In genomic region chr2:120012363-120012762, GRCh38 we compare ENCODE assay signal across 8 cellular contexts. TPM values are rescaled to one million over a fixed set of nuclear protein-coding genes. Genes with fewer than 3 reads are reported as not detected.
DNase-seq lines count a peak whose midpoint lies in the region; ATAC-seq and TF ChIP-seq lines count a peak whose summit lies in the region.

No MANE protein-coding gene starts in this region.

- peaks cover 24% of the 10 kb centered on the region for H3F3A ChIP-seq in MM.1S (ENCODE audit: insufficient read depth, low read length)

- H3K79me2 ChIP-seq in MM.1S (ENCODE audit: low read length): peaks cover 13% of the 10 kb centered on the region

- H3K4me2 ChIP-seq in MM.1S (ENCODE audit: low read depth, low read length): peak overlapping the region; percentile 88

- no peaks in the 10 kb centered on the region for H3K9me2 ChIP-seq in MM.1S (replicated peaks; ENCODE audit: insufficient read depth, low read length)

- CTCF ChIA-PET in CD8-positive, alpha-beta T cell (lab: Charles Lee): interaction anchor here (1.2 kb wide), 1 partner anchor 163 kb away, joined by 6 read pairs; no protein-coding TSS in a partner anchor

- peak overlapping the region; percentile 85 for H3K4me3 Mint-ChIP-seq in CD8-positive, alpha-beta T cell
- peak overlapping the region; percentile 69 for H3K4me3 Mint-ChIP-seq in dendritic cell treated with granulocyte-macrophage colony-stimulating factor and Interleukin-4, amounts not matched to agents 40 ng/mL and 50 ng/mL, for 4 days

- no peak for TF ChIP-seq CTCF in CD8-positive, alpha-beta T cell (IDR thresholded peaks at IDR 0.05)
- TF ChIP-seq CTCF in MM.1S (IDR thresholded peaks at IDR 0.05; ENCODE audit: low read length): no peak

- ATAC-seq in CD8-positive, alpha-beta T cell: no peak
- no peak for ATAC-seq in GM18868 (IDR thresholded peaks at IDR 0.05; ENCODE audit: unreplicated experiment)

- H3K9me3 Mint-ChIP-seq in CD8-positive, alpha-beta T cell: no peaks in the 10 kb centered on the region
- no peaks in the 10 kb centered on the region for H3K9me3 Mint-ChIP-seq in dendritic cell treated with granulocyte-macrophage colony-stimulating factor and Interleukin-4, amounts not matched to agents 40 ng/mL and 50 ng/mL, for 4 days

- intact Hi-C loops in CD8-positive, alpha-beta T cell (cut with DNase I, micrococcal nuclease): loop anchor here (1.0 to 10.0 kb wide), 11 partner anchors 35 to 1642 kb away; partner anchors contain the start of genes TMEM177 (in 2 of the 2), C2orf76 (in 1 of the 2), DBI (in 1 of the 2) and PTPN4 (in 1 of the 2)
- intact Hi-C loops in dendritic cell treated with granulocyte-macrophage colony-stimulating factor and Interleukin-4, amounts not matched to agents 40 ng/mL and 50 ng/mL, for 4 days (cut with micrococcal nuclease): no loop called here

- H3K4me1 Mint-ChIP-seq in CD8-positive, alpha-beta T cell (ENCODE audit: low read depth): peaks cover 26% of the 10 kb centered on the region
- H3K4me1 Mint-ChIP-seq in dendritic cell treated with granulocyte-macrophage colony-stimulating factor and Interleukin-4, amounts not matched to agents 40 ng/mL and 50 ng/mL, for 4 days (ENCODE audit: low read depth): peaks cover 8% of the 10 kb centered on the region

- H3K27me3 ChIP-seq in CD8-positive, alpha-beta T cell (ENCODE audit: insufficient read depth, low read length): no peaks in the 10 kb centered on the region
- H3K27me3 ChIP-seq in MM.1S (replicated peaks; ENCODE audit: insufficient read depth, low read length) (no peaks in the 10 kb centered on the region), neuron (ENCODE audit: insufficient read depth, low read length) (no peaks in the 10 kb centered on the region)

- H3K27me3 Mint-ChIP-seq in CD8-positive, alpha-beta T cell (ENCODE audit: low read depth): no peaks in the 10 kb centered on the region
- peaks cover 35% of the 10 kb centered on the region for H3K27me3 Mint-ChIP-seq in dendritic cell treated with granulocyte-macrophage colony-stimulating factor and Interleukin-4, amounts not matched to agents 40 ng/mL and 50 ng/mL, for 4 days

- H3K27ac Mint-ChIP-seq in CD8-positive, alpha-beta T cell: peak overlapping the region; percentile 42
- no peak overlapping the region for H3K27ac Mint-ChIP-seq in dendritic cell treated with granulocyte-macrophage colony-stimulating factor and Interleukin-4, amounts not matched to agents 40 ng/mL and 50 ng/mL, for 4 days

- peak overlapping the region; percentile 32 for H3K27ac ChIP-seq in CD8-positive, alpha-beta T cell (ENCODE audit: low read depth, low read length)
- peak overlapping the region; percentile 44; the same call in 1 of the 2 replicates for H3K27ac ChIP-seq in MM.1S (ENCODE audit: low read length)

- H3K9ac ChIP-seq in MM.1S (ENCODE audit: low read length): peak overlapping the region; percentile 70; the same call in 1 of the 2 replicates

- no peaks in the 10 kb centered on the region for H4K20me1 ChIP-seq in MM.1S (ENCODE audit: insufficient read depth, low read length)

- POLR2A ChIA-PET in CD8-positive, alpha-beta T cell (lab: Charles Lee): interaction anchor here (0.8 to 2.0 kb wide), 6 partner anchors 17 to 333 kb away, joined by 3 to 5 read pairs (median 3); partner anchors contain the start of gene TMEM177

- peak overlapping the region; percentile 82 for H3K4me3 ChIP-seq in CD8-positive, alpha-beta T cell (ENCODE audit: low read depth, low read length)
- H3K4me3 ChIP-seq in MM.1S (ENCODE audit: low read length) (peak overlapping the region; percentile 84), neuron (ENCODE audit: low read length) (peak overlapping the region; percentile 99)

- DNase-seq in CD8-positive, alpha-beta T cell: no peak
- DNase-seq in MM.1S: no peak
- DNase-seq in AML-193 (lab: John Stamatoyannopoulos, UW): no peak
- no peak for DNase-seq in GM03348 (ENCODE audit: low spot score)
- DNase-seq in NOMO-1 treated with dmso at 0.1 percent for 144 hours (lab: John Stamatoyannopoulos, UW; ENCODE audit: unreplicated experiment): no peak

- peaks cover 18% of the 10 kb centered on the region for H3K4me1 ChIP-seq in CD8-positive, alpha-beta T cell (ENCODE audit: insufficient read depth, low read length)
- H3K4me1 ChIP-seq in MM.1S (ENCODE audit: low read length): peaks cover 16% of the 10 kb centered on the region
- H3K4me1 ChIP-seq in neuron (ENCODE audit: insufficient read depth, low read length): peaks cover 15% of the 10 kb centered on the region

- H2AFZ ChIP-seq in MM.1S (ENCODE audit: low read length) (peak overlapping the region; percentile 42; the same call in 1 of the 2 replicates), neuron (ENCODE audit: low read depth, low read length) (peak overlapping the region; percentile 76)

- no peaks in the 10 kb centered on the region for H3K36me3 Mint-ChIP-seq in CD8-positive, alpha-beta T cell
- H3K36me3 Mint-ChIP-seq in dendritic cell treated with granulocyte-macrophage colony-stimulating factor and Interleukin-4, amounts not matched to agents 40 ng/mL and 50 ng/mL, for 4 days (ENCODE audit: low read depth): no peaks in the 10 kb centered on the region

- H3K9me3 ChIP-seq in CD8-positive, alpha-beta T cell (ENCODE audit: low read length): no peaks in the 10 kb centered on the region
- H3K9me3 ChIP-seq in MM.1S (replicated peaks; ENCODE audit: insufficient read depth, low read length) (no peaks in the 10 kb centered on the region), neuron (ENCODE audit: low read length) (no peaks in the 10 kb centered on the region)

- H3K36me3 ChIP-seq in CD8-positive, alpha-beta T cell (ENCODE audit: insufficient read depth, low read length): no peaks in the 10 kb centered on the region
- no peaks in the 10 kb centered on the region for H3K36me3 ChIP-seq in MM.1S (replicated peaks; ENCODE audit: insufficient read depth, low read length)
- H3K36me3 ChIP-seq in neuron (ENCODE audit: insufficient read depth, low read length): no peaks in the 10 kb centered on the region

RNA-seq across cellular contexts. Expression of gene EPB41L5, which starts 0.5 kb away (rescaled TPM):
- total RNA-seq in CD8-positive, alpha-beta T cell: 1 to 10 TPM; 5.1 to 5.8 TPM
